ENCODE assay signal across 30 cellular contexts in the genomic region with DNA sequence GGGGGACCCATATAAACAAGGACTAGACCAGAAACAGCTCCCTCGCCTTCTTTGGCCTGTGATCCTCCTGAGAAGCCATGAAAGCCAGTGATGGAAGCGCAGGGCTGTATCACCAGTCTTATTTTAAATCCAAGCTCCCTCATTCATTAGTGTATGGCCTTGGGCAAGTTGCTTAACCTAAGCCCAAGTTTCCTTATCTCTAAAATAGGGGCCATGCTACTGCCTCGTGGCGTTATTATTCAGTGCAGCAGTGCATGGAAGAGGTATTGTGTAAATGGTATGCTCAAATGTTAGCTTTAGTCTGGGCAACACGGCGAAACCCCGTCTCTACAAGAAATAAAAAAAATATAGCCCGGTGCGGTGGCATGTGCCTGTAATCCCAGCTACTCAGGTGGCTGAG.
"Had no signal": no experiment of that assay in that cellular context is flagged by ENCODE, and none has a peak within 500 bp of the region (broad histone marks: within the 10 kb centered on the region; RNA-seq: fewer than 3 reads in every experiment).

No MANE protein-coding gene starts in this region.

- DNase-seq: naive thymus-derived CD4-positive, alpha-beta T cell; nephron progenitor cell; nucleus accumbens; ovary; posterior cingulate gyrus; right cardiac atrium; right lobe of liver; sigmoid colon; small intestine; stimulated activated CD4-positive, alpha-beta T cell treated with anti-CD3 and anti-CD28 coated beads, Interleukin-15, amount 100 ng/mL, for 24 hours; stimulated activated CD4-positive, alpha-beta T cell treated with anti-CD3 and anti-CD28 coated beads, Interleukin-2, amount 100 ng/mL, for 24 hours; stimulated activated CD4-positive, alpha-beta T cell treated with anti-CD3 and anti-CD28 coated beads, Interleukin-2, amount 100 ng/mL, for 48 hours; stimulated activated CD4-positive, alpha-beta T cell treated with anti-CD3 and anti-CD28 coated beads, Interleukin-4, amount 100 ng/mL, for 24 hours; stimulated activated naive B cell treated with anti-CD40 and anti-IgM and Interleukin-4, amounts not matched to agents 10 μg/mL and 1 μg/mL and 100 μg/mL, for 72 hours; stimulated activated naive CD4-positive, alpha-beta T cell treated with Interleukin-2 at 50 U/mL for 16 hours; stomach; thyroid gland; upper lobe of right lung; uterus had no signal

- H3K27ac ChIP-seq: neutrophil, ovary, parathyroid adenoma, psoas muscle, right lobe of liver, sigmoid colon, stomach, thoracic aorta, thyroid gland, tibial nerve, upper lobe of right lung, uterus had no signal

- H3K4me1 ChIP-seq: parathyroid adenoma, psoas muscle, sigmoid colon, stomach, upper lobe of right lung, uterus had no signal

- H3K27me3 ChIP-seq: neutrophil, ovary, right lobe of liver, sigmoid colon, stomach, thyroid gland, tibial nerve, upper lobe of right lung, uterus had no signal

- H3K4me1 Mint-ChIP-seq: nephron progenitor cell, neural crest cell had no signal

- H3K4me3 ChIP-seq: ovary, psoas muscle, right lobe of liver, sigmoid colon, stomach, thoracic aorta, thyroid gland, tibial nerve, upper lobe of right lung, uterus had no signal

- H3K9ac ChIP-seq: parathyroid adenoma had no signal

- H3K9me3 Mint-ChIP-seq: naive thymus-derived CD4-positive, alpha-beta T cell; natural killer cell treated with Interleukin-12 subunit alpha and Interleukin-12 subunit beta and Interleukin-15 and Interleukin-18, amount 100 ng/mL, for 72 hours; nephron progenitor cell; neural crest cell; stimulated activated effector memory CD8-positive, alpha-beta T cell treated with anti-CD3 and anti-CD28 coated beads, Interleukin-12 subunit alpha, Interleukin-12 subunit beta, amount 100 ng/mL, for 72 hours; stimulated activated naive B cell treated with anti-CD40 and anti-IgM and Interleukin-4, amounts not matched to agents 10 μg/mL and 1 μg/mL and 100 μg/mL, for 72 hours; stimulated activated naive CD8-positive, alpha-beta T cell treated with anti-CD3 and anti-CD28 coated beads, Interleukin-15, Interleukin-2, amounts not matched to agents 100 ng/mL and 50 ng/mL, for 24 hours; type B pancreatic cell had no signal

- H3K27ac Mint-ChIP-seq: nephron progenitor cell; progenitor cell of endocrine pancreas; stimulated activated effector memory CD8-positive, alpha-beta T cell treated with anti-CD3 and anti-CD28 coated beads, Interleukin-12 subunit alpha, Interleukin-12 subunit beta, amount 100 ng/mL, for 72 hours; stimulated activated naive B cell treated with anti-CD40 and anti-IgM and Interleukin-4, amounts not matched to agents 10 μg/mL and 1 μg/mL and 100 μg/mL, for 72 hours; stimulated activated naive CD8-positive, alpha-beta T cell treated with anti-CD3 and anti-CD28 coated beads, Interleukin-15, Interleukin-2, amounts not matched to agents 100 ng/mL and 50 ng/mL, for 24 hours; type B pancreatic cell had no signal

- H2AFZ ChIP-seq: parathyroid adenoma had no signal

- H3K9me3 ChIP-seq: neutrophil, ovary, psoas muscle, right lobe of liver, sigmoid colon, stomach, thoracic aorta, thyroid gland, tibial nerve, upper lobe of right lung, uterus had no signal

- H3K27me3 Mint-ChIP-seq: naive thymus-derived CD4-positive, alpha-beta T cell; natural killer cell treated with Interleukin-12 subunit alpha and Interleukin-12 subunit beta and Interleukin-15 and Interleukin-18, amount 100 ng/mL, for 72 hours; progenitor cell of endocrine pancreas; stimulated activated naive B cell treated with anti-CD40 and anti-IgM and Interleukin-4, amounts not matched to agents 10 μg/mL and 1 μg/mL and 100 μg/mL, for 72 hours; stimulated activated naive CD8-positive, alpha-beta T cell treated with anti-CD3 and anti-CD28 coated beads, Interleukin-15, Interleukin-2, amounts not matched to agents 100 ng/mL and 50 ng/mL, for 24 hours; type B pancreatic cell had no signal

- H3K79me2 ChIP-seq: parathyroid adenoma had no signal

- ATAC-seq: naive thymus-derived CD4-positive, alpha-beta T cell; natural killer cell treated with Interleukin-12 subunit alpha and Interleukin-12 subunit beta and Interleukin-15 and Interleukin-18, amount 100 ng/mL, for 72 hours; psoas muscle; right cardiac atrium; right lobe of liver; stimulated activated effector memory CD8-positive, alpha-beta T cell treated with anti-CD3 and anti-CD28 coated beads, Interleukin-12 subunit alpha, Interleukin-12 subunit beta, amount 100 ng/mL, for 72 hours; stimulated activated naive B cell treated with anti-CD40 and anti-IgM and Interleukin-4, amounts not matched to agents 10 μg/mL and 1 μg/mL and 100 μg/mL, for 72 hours; upper lobe of right lung had no signal

- H3K36me3 ChIP-seq: ovary, sigmoid colon, thoracic aorta, thyroid gland, upper lobe of right lung, uterus had no signal

- H3K4me3 Mint-ChIP-seq: naive thymus-derived CD4-positive, alpha-beta T cell; natural killer cell treated with Interleukin-12 subunit alpha and Interleukin-12 subunit beta and Interleukin-15 and Interleukin-18, amount 100 ng/mL, for 72 hours; nephron progenitor cell; neural crest cell; stimulated activated effector memory CD8-positive, alpha-beta T cell treated with anti-CD3 and anti-CD28 coated beads, Interleukin-12 subunit alpha, Interleukin-12 subunit beta, amount 100 ng/mL, for 72 hours; stimulated activated naive B cell treated with anti-CD40 and anti-IgM and Interleukin-4, amounts not matched to agents 10 μg/mL and 1 μg/mL and 100 μg/mL, for 72 hours; stimulated activated naive CD8-positive, alpha-beta T cell treated with anti-CD3 and anti-CD28 coated beads, Interleukin-15, Interleukin-2, amounts not matched to agents 100 ng/mL and 50 ng/mL, for 24 hours; type B pancreatic cell had no signal
